ENCODE assay signal across 8 cellular contexts in genomic region chr2:8684885-8685696, GRCh38. TPM values are rescaled to one million over a fixed set of nuclear protein-coding genes. Genes with fewer than 3 reads are reported as not detected.
DNase-seq lines count a peak whose midpoint lies in the region; ATAC-seq and TF ChIP-seq lines count a peak whose summit lies in the region.

No MANE protein-coding gene starts in this region.

- intact Hi-C loops in PC-3 (cut with micrococcal nuclease) (loop anchor here (1.0 to 10.0 kb wide), 11 partner anchors 193 to 1566 kb away; no protein-coding TSS in a partner anchor), cardiac septum (cut with DNase I) (loop anchor here (1.0 to 10.0 kb wide), 6 partner anchors 250 to 1588 kb away; no protein-coding TSS in a partner anchor)

- POLR2A ChIA-PET in PC-3 (lab: Charles Lee; ENCODE audit: unreplicated experiment) = no interaction called here

- peaks cover 13% of the 10 kb centered on the region for H4K20me1 ChIP-seq in PC-3 (ENCODE audit: low read length)

- H3K79me2 ChIP-seq in PC-3 (ENCODE audit: low read length) = peaks cover 19% of the 10 kb centered on the region
- peaks cover 28% of the 10 kb centered on the region for H3K79me2 ChIP-seq in parathyroid adenoma

- H3K27ac ChIP-seq in PC-3 (ENCODE audit: low read length) = peak overlapping the region; percentile 31
- H3K27ac ChIP-seq in parathyroid adenoma = peak overlapping the region; percentile 99

- DNase-seq in DMS79 (lab: John Stamatoyannopoulos, UW) (peak; percentile 39), PC-3 (peak; percentile 39), cardiac septum (ENCODE audit: low spot score) (peak; percentile 86)
- peak; percentile 43 for DNase-seq in activated naive CD4-positive, alpha-beta T cell treated with anti-CD3 and anti-CD28 coated beads, Interleukin-2, amount 50 U/mL, for 16 hours

- H3K9ac ChIP-seq in PC-3 (ENCODE audit: low read length) = peak overlapping the region; percentile 67
- peak overlapping the region; percentile 97 for H3K9ac ChIP-seq in parathyroid adenoma

- H3K9me3 ChIP-seq in PC-3 (ENCODE audit: low read length) (no peaks in the 10 kb centered on the region), parathyroid adenoma (ENCODE audit: control insufficient read depth, low read length) (no peaks in the 10 kb centered on the region)

- H3K4me2 ChIP-seq in PC-3 (ENCODE audit: low read length) = peak overlapping the region; percentile 88
- H3K4me2 ChIP-seq in parathyroid adenoma (ENCODE audit: low read length) = peak overlapping the region; percentile 66

- peak overlapping the region; percentile 82 for H2AFZ ChIP-seq in PC-3 (ENCODE audit: low read length)
- no peak overlapping the region for H2AFZ ChIP-seq in parathyroid adenoma

- TSS peak; percentile 42 for BruUV-seq in PC-3 (replicated peaks; lab: Mats Ljungman, UMichigan)

- H3F3A ChIP-seq in PC-3 (ENCODE audit: low read length, unreplicated experiment) = no peaks in the 10 kb centered on the region

- H3K9me2 ChIP-seq in PC-3 (replicated peaks; ENCODE audit: low read length) = no peaks in the 10 kb centered on the region

- H3K4me3 ChIP-seq in PC-3 (ENCODE audit: low read length) (peak overlapping the region; percentile 81), parathyroid adenoma (ENCODE audit: low read depth, low read length) (peak overlapping the region; percentile 99)

- H3K4me1 ChIP-seq in PC-3 (ENCODE audit: insufficient read depth, low read length) = peaks cover 22% of the 10 kb centered on the region
- no peaks in the 10 kb centered on the region for H3K4me1 ChIP-seq in parathyroid adenoma

- TF ChIP-seq CTCF in PC-3 (conservative IDR thresholded peaks at IDR 0.05; ENCODE audit: low read depth, low read length) (no peak), parathyroid adenoma (IDR thresholded peaks at IDR 0.05) (no peak)

- CTCF ChIA-PET in PC-3 (lab: Charles Lee) = interaction anchor here (1.0 kb wide), 1 partner anchor 159 kb away, joined by 5 read pairs; no protein-coding TSS in a partner anchor

- H3K36me3 ChIP-seq in PC-3 (ENCODE audit: low read depth, low read length) (no peaks in the 10 kb centered on the region), parathyroid adenoma (ENCODE audit: control insufficient read depth, insufficient read depth, low read length) (peaks cover 9% of the 10 kb centered on the region)

- ATAC-seq in HG03354 (IDR thresholded peaks at IDR 0.05; ENCODE audit: poor library complexity, severe bottlenecking, unreplicated experiment) (peak; percentile 1), PC-3 (peak; percentile 13), GM18502 (IDR thresholded peaks at IDR 0.05; ENCODE audit: poor library complexity, unreplicated experiment) (no peak), HG03439 (IDR thresholded peaks at IDR 0.05; ENCODE audit: unreplicated experiment) (no peak)

- H3K27me3 ChIP-seq in PC-3 (ENCODE audit: low read length) = no peaks in the 10 kb centered on the region
- no peaks in the 10 kb centered on the region for H3K27me3 ChIP-seq in parathyroid adenoma (ENCODE audit: control insufficient read depth, insufficient read depth, low read length)

RNA-seq across cellular contexts. Expression of gene ID2, which starts 3.2 kb away (rescaled TPM):
- 92.1 and 93.3 TPM in 2 replicates for total RNA-seq in PC-3 (2014; rRNA removed)
- 35.1 TPM for total RNA-seq in cardiac septum

Comparison
In these comparisons a context has a peak if more than half of its experiments do, and no peak if none do; other contexts are left out.
1. ATAC-seq: peak in HG03354 (single experiment) and PC-3 (single experiment); none in GM18502 (single experiment) and HG03439 (single experiment).
2. Peak in every context shown above with its lines, with median percentiles within 50 percentile points of each other: DNase-seq.